ENCODE assay signal across 1 cellular context in genomic region chr9:36542355-36542754, GRCh38.
TF ChIP-seq lines count a peak whose summit lies in the region.

No MANE protein-coding gene starts in this region.

TF ChIP-seq in GM23338, 12 proteins besides CTCF, POLR2A, EP300 and RAD21 (continued from another document):
- TF ChIP-seq ZNF462 (CRISPR knock-in tag; IDR thresholded peaks at IDR 0.05), result no peak
- TF ChIP-seq JUNB (IDR thresholded peaks at IDR 0.05; ENCODE audit: unreplicated experiment), result no peak
- TF ChIP-seq EZH2 (IDR thresholded peaks at IDR 0.05; ENCODE audit: low read depth, unreplicated experiment), result no peak
- TF ChIP-seq CREB1 (CRISPR knock-in tag; IDR thresholded peaks at IDR 0.05; ENCODE audit: low read depth), result no peak
- TF ChIP-seq STAT1 (IDR thresholded peaks at IDR 0.05; ENCODE audit: unreplicated experiment), result no peak
- TF ChIP-seq ETS1 (IDR thresholded peaks at IDR 0.05), result no peak
- TF ChIP-seq EZH2phosphoT487 (IDR thresholded peaks at IDR 0.05; ENCODE audit: unreplicated experiment), result no peak
